In genomic region chr10:19815478-19816419, GRCh38 we compare ENCODE assay signal across 8 cellular contexts. TPM values are rescaled to one million over a fixed set of nuclear protein-coding genes. Genes with fewer than 3 reads are reported as not detected.
A peak's percentile ranks its signal among the peaks of the same experiment; 100 is the strongest.
DNase-seq lines count a peak whose midpoint lies in the region; ATAC-seq and TF ChIP-seq lines count a peak whose summit lies in the region.

No MANE protein-coding gene starts in this region.

- no peaks in the 10 kb centered on the region for H3K79me2 ChIP-seq in KMS-11 (ENCODE audit: insufficient read depth, low read depth)
- H3K79me2 ChIP-seq in trophoblast cell (ENCODE audit: control insufficient read depth, insufficient read depth, low read length, poor library complexity) = peaks cover 19% of the 10 kb centered on the region

- peak overlapping the region; percentile 69 for H3K14ac ChIP-seq in trophoblast cell (ENCODE audit: low read length)

- H3K18ac ChIP-seq in trophoblast cell (ENCODE audit: low read length) = peak overlapping the region; percentile 77

- no peaks in the 10 kb centered on the region for H4K20me1 ChIP-seq in KMS-11 (ENCODE audit: insufficient read depth)

- H2BK5ac ChIP-seq in trophoblast cell (ENCODE audit: low read depth, low read length, poor library complexity) = peak overlapping the region; percentile 80

- H3K23ac ChIP-seq in trophoblast cell (ENCODE audit: low read length) = no peak overlapping the region

- peak overlapping the region; percentile 81 for H3K4me2 ChIP-seq in KMS-11
- H3K4me2 ChIP-seq in trophoblast cell (ENCODE audit: low read length) = peak overlapping the region; percentile 69

- H3K4me1 ChIP-seq in KMS-11 (ENCODE audit: low read depth, poor library complexity, severe bottlenecking) (no peaks in the 10 kb centered on the region), right atrium auricular region (peaks cover 0 to 15% of the 10 kb centered on the region in 2 donors), trophoblast cell (ENCODE audit: control insufficient read depth in 1 of 2, insufficient read depth in 2 of 2, low read length in 2 of 2) (peaks cover 2 to 3% of the 10 kb centered on the region in 2 experiments)

- peak overlapping the region; percentile 9 for H2BK12ac ChIP-seq in trophoblast cell (ENCODE audit: low read length)

- H3K9me3 ChIP-seq in right atrium auricular region (no peaks in the 10 kb centered on the region), trophoblast cell (ENCODE audit: insufficient read depth, low read depth, low read length) (no peaks in the 10 kb centered on the region)

- H3K27me3 ChIP-seq in KMS-11 (ENCODE audit: insufficient read depth, low read depth) (no peaks in the 10 kb centered on the region), right atrium auricular region (no peaks in the 10 kb centered on the region), trophoblast cell (ENCODE audit: insufficient read depth, low read length) (no peaks in the 10 kb centered on the region)

- peak overlapping the region; percentile 87 for H4K8ac ChIP-seq in trophoblast cell (ENCODE audit: low read depth, low read length)

- H2BK120ac ChIP-seq in trophoblast cell (ENCODE audit: insufficient read depth, low read length, poor library complexity) = peak overlapping the region; percentile 81

- no peak overlapping the region for H3K27ac ChIP-seq in KMS-11
- H3K27ac ChIP-seq in right atrium auricular region = peak overlapping the region; percentile 83 to 84
- peak overlapping the region; percentile 92 for H3K27ac ChIP-seq in trophoblast cell (ENCODE audit: low read depth, low read length)

- no peak overlapping the region for H2AK5ac ChIP-seq in trophoblast cell (ENCODE audit: low read length)

- H4K91ac ChIP-seq in trophoblast cell (ENCODE audit: low read depth, low read length) = peak overlapping the region; percentile 89

- DNase-seq in ELF-1 (ENCODE audit: low read depth, low spot score) (peak; percentile 82), amygdala (lab: John Stamatoyannopoulos, UW) (peak in 52 of 56 donors; percentile 24 to 84 (median 64)), right atrium auricular region (ENCODE audit: low spot score) (peak; percentile 87), trophoblast cell (peak; percentile 62 to 65), NCI-H2029 treated with DMSO at 0.1 percent for 48 hours (lab: John Stamatoyannopoulos, UW) (no peak)

- H3K36me3 ChIP-seq in KMS-11 (ENCODE audit: insufficient read depth) (no peaks in the 10 kb centered on the region), right atrium auricular region (no peaks in the 10 kb centered on the region), trophoblast cell (ENCODE audit: control insufficient read depth in 1 of 2, insufficient read depth in 2 of 2, low read length in 2 of 2) (no peaks in the 10 kb centered on the region)

- H3K4me3 ChIP-seq in KMS-11 (IDR thresholded peaks at IDR 0.05; ENCODE audit: insufficient read depth, low read depth, low read length) (no peak overlapping the region), right atrium auricular region (peak overlapping the region; percentile 69 to 75), trophoblast cell (ENCODE audit: low read depth, low read length) (peak overlapping the region; percentile 92)

- H3K4ac ChIP-seq in trophoblast cell (ENCODE audit: low read depth, low read length) = peak overlapping the region; percentile 10

- ATAC-seq in GM21381 (IDR thresholded peaks at IDR 0.05; ENCODE audit: unreplicated experiment) (no peak), GM21528 (IDR thresholded peaks at IDR 0.05; ENCODE audit: low FRiP score, unreplicated experiment) (no peak)

- TF ChIP-seq CTCF in KMS-11 (conservative IDR thresholded peaks at IDR 0.05; ENCODE audit: low read depth, low read length) (no peak), right atrium auricular region (IDR thresholded peaks at IDR 0.05) (no peak)

- H2AFZ ChIP-seq in KMS-11 (ENCODE audit: low read depth) (peak overlapping the region; percentile 80), trophoblast cell (ENCODE audit: insufficient read depth, low read length, poor library complexity) (peak overlapping the region; percentile 42)

- peaks cover 18% of the 10 kb centered on the region for H3K79me1 ChIP-seq in trophoblast cell (ENCODE audit: low read length)

- H4K12ac ChIP-seq in trophoblast cell (ENCODE audit: low read depth, low read length) = peak overlapping the region; percentile 33

- WGBS in trophoblast cell (ENCODE audit: extremely low coverage, insufficient coverage, insufficient read length) = no CpG with 5 or more reads among the region's 79 CpGs

- H3K9ac ChIP-seq in KMS-11 = peak overlapping the region; percentile 63
- peak overlapping the region; percentile 91 for H3K9ac ChIP-seq in trophoblast cell (ENCODE audit: low read length)

RNA-seq across cellular contexts. Expression of gene PLXDC2, which starts 0.5 kb away (rescaled TPM):
- total RNA-seq in right atrium auricular region = 10 to 100 TPM; 24.0 to 43.6 TPM
- 37.6 and 39.6 TPM in 2 replicates for polyA plus RNA-seq in trophoblast cell (2013)
